ENCODE assay signal across 6 cellular contexts in genomic region chr15:24746094-24746493, GRCh38.
"Had no signal": no experiment of that assay in that cellular context is flagged by ENCODE, and none has a peak within 500 bp of the region (broad histone marks: within the 10 kb centered on the region; RNA-seq: fewer than 3 reads in every experiment).

No MANE protein-coding gene starts in this region.

- H3K4me3 ChIP-seq: GM23338 had no signal

- DNase-seq: H9, HCEC 1CT, KBM-7 had no signal

- H2AFZ ChIP-seq: GM23338 had no signal

- ATAC-seq: GM23338, HepG2 had no signal

- H3K27ac ChIP-seq: HL-60 had no signal

- H3K4me2 ChIP-seq: GM23338 had no signal
